21 cellular contexts compared by ENCODE assay signal in the genomic region with DNA sequence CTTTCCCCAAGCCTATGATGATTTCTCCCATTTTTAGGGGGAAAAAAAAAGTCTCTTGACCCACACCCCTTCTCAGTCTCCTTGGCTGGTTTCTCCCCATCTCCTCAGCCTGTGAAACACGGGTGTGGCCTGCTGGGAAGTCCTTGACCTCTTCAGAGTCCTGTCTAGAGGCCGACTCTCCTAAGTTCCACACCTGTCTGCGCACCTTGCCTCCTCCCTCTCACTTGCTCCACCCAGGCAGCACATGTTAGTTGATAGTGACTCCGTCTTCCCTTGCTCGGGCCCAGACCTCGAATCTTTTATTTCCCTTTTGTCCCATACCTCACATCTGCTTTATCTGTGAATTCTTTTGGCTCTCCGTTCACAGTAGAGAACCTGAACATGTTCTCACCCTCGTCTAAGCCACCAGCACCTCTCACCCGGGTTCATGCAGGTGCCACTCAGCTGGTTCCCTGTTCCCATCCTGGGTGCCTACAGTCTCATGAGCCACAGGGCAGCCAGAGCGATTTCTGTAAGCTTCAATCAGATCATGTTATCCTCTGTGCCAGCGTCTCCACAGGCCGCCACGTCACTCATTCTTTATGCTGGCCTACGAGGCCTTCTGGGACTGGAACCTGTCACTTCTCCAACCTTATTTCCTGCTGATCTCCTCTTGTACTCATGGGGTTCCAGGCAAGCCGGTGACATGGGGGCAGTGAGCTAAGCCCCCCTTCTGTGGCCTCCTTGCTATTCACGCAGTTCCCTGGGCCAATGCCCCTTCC. TPM values are rescaled to one million over a fixed set of nuclear protein-coding genes. Genes with fewer than 3 reads are reported as not detected.
DNase-seq lines count a peak whose midpoint lies in the region; ATAC-seq and TF ChIP-seq lines count a peak whose summit lies in the region.
"Had no signal": no experiment of that assay in that cellular context is flagged by ENCODE, and none has a peak within 500 bp of the region (broad histone marks: within the 10 kb centered on the region; RNA-seq: fewer than 3 reads in every experiment).

No MANE protein-coding gene starts in this region.

- no peaks in the 10 kb centered on the region for H3K9me3 ChIP-seq in endodermal cell (ENCODE audit: control insufficient read depth, low read length)
- no peaks in the 10 kb centered on the region for H3K9me3 ChIP-seq in stomach
- H3K9me3 ChIP-seq: HAP-1 had no signal

- POLR2A ChIA-PET in WTC11 (lab: Charles Lee), result no interaction called here

- H3K9ac ChIP-seq in endodermal cell (ENCODE audit: extremely low read depth, low read length, poor library complexity, severe bottlenecking), result no peak overlapping the region
- H3K9ac ChIP-seq: parathyroid adenoma had no signal

- H3K4me1 Mint-ChIP-seq in WTC11 (peaks cover 4% of the 10 kb centered on the region), endodermal cell (no peaks in the 10 kb centered on the region), mesothelial cell of epicardium (no peaks in the 10 kb centered on the region)
- H3K4me1 Mint-ChIP-seq: activated CD4-positive, alpha-beta T cell treated with anti-CD3 and anti-CD28 coated beads, Interleukin-2, amount 10 ng/mL, durations not matched to agents 7 days and 5 days; central memory CD8-positive, alpha-beta T cell had no signal

- peak overlapping the region; percentile 18 for H3K27ac Mint-ChIP-seq in WTC11
- no peak overlapping the region for H3K27ac Mint-ChIP-seq in endodermal cell
- peak overlapping the region; percentile 5 for H3K27ac Mint-ChIP-seq in mesothelial cell of epicardium
- H3K27ac Mint-ChIP-seq: activated CD4-positive, alpha-beta T cell treated with anti-CD3 and anti-CD28 coated beads, Interleukin-2, amount 10 ng/mL, durations not matched to agents 7 days and 5 days; activated naive CD4-positive, alpha-beta T cell treated with anti-CD3 and anti-CD28 coated beads for 36 hours; natural killer cell had no signal

- peak overlapping the region; percentile 6 for H3K27ac ChIP-seq in endodermal cell (ENCODE audit: low read depth, low read length)
- H3K27ac ChIP-seq in temporal lobe (ENCODE audit: low read depth, low read length), result peak overlapping the region; percentile 96
- H3K27ac ChIP-seq in stomach, result peak overlapping the region in 1 of 5 donors; percentile 9
- H3K27ac ChIP-seq: parathyroid adenoma, WERI-Rb-1 had no signal

- no peak overlapping the region for H3K4me3 Mint-ChIP-seq in WTC11
- H3K4me3 Mint-ChIP-seq in endodermal cell, result no peak overlapping the region
- no peak overlapping the region for H3K4me3 Mint-ChIP-seq in mesothelial cell of epicardium
- H3K4me3 Mint-ChIP-seq: activated CD4-positive, alpha-beta T cell treated with anti-CD3 and anti-CD28 coated beads, Interleukin-2, amount 10 ng/mL, durations not matched to agents 7 days and 5 days; activated naive CD4-positive, alpha-beta T cell treated with anti-CD3 and anti-CD28 coated beads for 36 hours; central memory CD8-positive, alpha-beta T cell; natural killer cell had no signal

- ATAC-seq in WTC11 (no peak), HG03469 (IDR thresholded peaks at IDR 0.05; ENCODE audit: unreplicated experiment) (no peak)
- no peak for ATAC-seq in stimulated activated naive CD8-positive, alpha-beta T cell treated with anti-CD3 and anti-CD28 coated beads, Interleukin-15, Interleukin-2, amounts not matched to agents 100 U/mL and 50 U/mL, for 24 hours

- H3K9me3 Mint-ChIP-seq in WTC11 (no peaks in the 10 kb centered on the region), endodermal cell (no peaks in the 10 kb centered on the region), mesothelial cell of epicardium (no peaks in the 10 kb centered on the region)
- H3K9me3 Mint-ChIP-seq: activated CD4-positive, alpha-beta T cell treated with anti-CD3 and anti-CD28 coated beads, Interleukin-2, amount 10 ng/mL, durations not matched to agents 7 days and 5 days; activated naive CD4-positive, alpha-beta T cell treated with anti-CD3 and anti-CD28 coated beads for 36 hours; central memory CD8-positive, alpha-beta T cell; natural killer cell had no signal

- 95% methylated on average over 16 of the region's 16 CpGs for WGBS in endodermal cell (ENCODE audit: insufficient coverage in 1 of 2, insufficient read length in 1 of 2), 2 experiments
- 70 to 82% (median 80%) methylated on average over 16 of the region's 16 CpGs for WGBS in stomach, 5 donors

- no peaks in the 10 kb centered on the region for H3K4me1 ChIP-seq in endodermal cell (ENCODE audit: control insufficient read depth, insufficient read depth, low read length)
- peaks cover 12 to 33% (median 19%) of the 10 kb centered on the region in 4 donors for H3K4me1 ChIP-seq in stomach
- H3K4me1 ChIP-seq: HAP-1, parathyroid adenoma had no signal

- H3K36me3 Mint-ChIP-seq in WTC11, result peaks cover 55% of the 10 kb centered on the region
- H3K36me3 Mint-ChIP-seq in endodermal cell (ENCODE audit: low read depth), result peaks cover 65% of the 10 kb centered on the region
- H3K36me3 Mint-ChIP-seq in mesothelial cell of epicardium, result peaks cover 50% of the 10 kb centered on the region

- intact Hi-C loops in stomach (cut with DNase I; ENCODE audit: low total_unique reads), result no loop called here

- no peak for DNase-seq in WTC11 (ENCODE audit: low spot score)
- no peak for DNase-seq in endodermal cell
- DNase-seq in mesothelial cell of epicardium (ENCODE audit: low spot score in 2 of 2, unreplicated experiment in 2 of 2), result no peak
- DNase-seq in stimulated activated naive CD8-positive, alpha-beta T cell treated with anti-CD3 and anti-CD28 coated beads, Interleukin-15, Interleukin-2, amounts not matched to agents 100 U/mL and 50 U/mL, for 24 hours, result no peak
- DNase-seq in stomach, result no peak
- DNase-seq: activated CD4-positive, alpha-beta T cell treated with anti-CD3 and anti-CD28 coated beads, Interleukin-2, amount 10 ng/mL, durations not matched to agents 7 days and 5 days; activated naive CD4-positive, alpha-beta T cell treated with anti-CD3 and anti-CD28 coated beads for 36 hours; EL; midbrain; natural killer cell; NCI-H1105; NCI-H2081 treated with DMSO at 0.1 percent for 48 hours; NCI-H446; T-helper 9 cell; WERI-Rb-1 had no signal

- CTCF ChIA-PET in WTC11 (lab: Charles Lee), result no interaction called here

- TF ChIP-seq EP300 in stomach (IDR thresholded peaks at IDR 0.05), result no peak

- no peak overlapping the region for H3K4me3 ChIP-seq in endodermal cell (ENCODE audit: low read length)
- no peak overlapping the region for H3K4me3 ChIP-seq in stomach
- H3K4me3 ChIP-seq: HAP-1 had no signal

- no peak for TF ChIP-seq CTCF in WTC11 (IDR thresholded peaks at IDR 0.05)
- no peak for TF ChIP-seq CTCF in endodermal cell (conservative IDR thresholded peaks at IDR 0.05)
- TF ChIP-seq CTCF in mesothelial cell of epicardium (IDR thresholded peaks at IDR 0.05; ENCODE audit: unreplicated experiment), result no peak
- no peak for TF ChIP-seq CTCF in stomach (IDR thresholded peaks at IDR 0.05)

- H3K36me3 ChIP-seq in endodermal cell (ENCODE audit: control insufficient read depth, insufficient read depth, low read length) (peaks cover 90% of the 10 kb centered on the region), stomach (peaks cover 47 to 87% (median 75%) of the 10 kb centered on the region in 4 donors)

- H3K27me3 Mint-ChIP-seq in WTC11 (ENCODE audit: low read depth), result no peaks in the 10 kb centered on the region
- no peaks in the 10 kb centered on the region for H3K27me3 Mint-ChIP-seq in endodermal cell (ENCODE audit: insufficient read depth)
- H3K27me3 Mint-ChIP-seq in mesothelial cell of epicardium (ENCODE audit: low read depth), result no peaks in the 10 kb centered on the region
- H3K27me3 Mint-ChIP-seq: activated CD4-positive, alpha-beta T cell treated with anti-CD3 and anti-CD28 coated beads, Interleukin-2, amount 10 ng/mL, durations not matched to agents 7 days and 5 days; central memory CD8-positive, alpha-beta T cell had no signal

- H3K27me3 ChIP-seq in endodermal cell (ENCODE audit: control insufficient read depth, insufficient read depth, low read length, poor library complexity, severe bottlenecking) (no peaks in the 10 kb centered on the region), stomach (no peaks in the 10 kb centered on the region)

- no peak for TF ChIP-seq POLR2A in stomach (IDR thresholded peaks at IDR 0.05)

TF ChIP-seq in WTC11, 78 proteins besides CTCF, POLR2A, EP300 and RAD21 (continues in another document):
- no peak for TF ChIP-seq ZNF317 (CRISPR knock-in tag; IDR thresholded peaks at IDR 0.05; ENCODE audit: borderline replicate concordance, low read depth)
- no peak for TF ChIP-seq TP53 (CRISPR knock-in tag; IDR thresholded peaks at IDR 0.05)
- TF ChIP-seq, protein P1, sequence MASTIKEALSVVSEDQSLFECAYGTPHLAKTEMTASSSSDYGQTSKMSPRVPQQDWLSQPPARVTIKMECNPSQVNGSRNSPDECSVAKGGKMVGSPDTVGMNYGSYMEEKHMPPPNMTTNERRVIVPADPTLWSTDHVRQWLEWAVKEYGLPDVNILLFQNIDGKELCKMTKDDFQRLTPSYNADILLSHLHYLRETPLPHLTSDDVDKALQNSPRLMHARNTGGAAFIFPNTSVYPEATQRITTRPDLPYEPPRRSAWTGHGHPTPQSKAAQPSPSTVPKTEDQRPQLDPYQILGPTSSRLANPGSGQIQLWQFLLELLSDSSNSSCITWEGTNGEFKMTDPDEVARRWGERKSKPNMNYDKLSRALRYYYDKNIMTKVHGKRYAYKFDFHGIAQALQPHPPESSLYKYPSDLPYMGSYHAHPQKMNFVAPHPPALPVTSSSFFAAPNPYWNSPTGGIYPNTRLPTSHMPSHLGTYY (CRISPR knock-in tag; IDR thresholded peaks at IDR 0.05), result no peak
- TF ChIP-seq, protein P2, sequence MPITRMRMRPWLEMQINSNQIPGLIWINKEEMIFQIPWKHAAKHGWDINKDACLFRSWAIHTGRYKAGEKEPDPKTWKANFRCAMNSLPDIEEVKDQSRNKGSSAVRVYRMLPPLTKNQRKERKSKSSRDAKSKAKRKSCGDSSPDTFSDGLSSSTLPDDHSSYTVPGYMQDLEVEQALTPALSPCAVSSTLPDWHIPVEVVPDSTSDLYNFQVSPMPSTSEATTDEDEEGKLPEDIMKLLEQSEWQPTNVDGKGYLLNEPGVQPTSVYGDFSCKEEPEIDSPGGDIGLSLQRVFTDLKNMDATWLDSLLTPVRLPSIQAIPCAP (CRISPR knock-in tag; IDR thresholded peaks at IDR 0.05), result no peak
- no peak for TF ChIP-seq FOXP1 (CRISPR knock-in tag; IDR thresholded peaks at IDR 0.05; ENCODE audit: borderline replicate concordance)

RNA-seq across cellular contexts. Expression of a gene that starts 51.7 kb away (rescaled TPM):
- total RNA-seq in WTC11 (2021), result not detected in 3 replicates
- total RNA-seq in endodermal cell, result not detected
- polyA plus RNA-seq in endodermal cell (2013, experiment 1 of 2), result 6.3 TPM
- 3.5 TPM for polyA plus RNA-seq in endodermal cell (2013, experiment 2 of 2)
- 0.09 to 0.18 TPM (median 0.13 TPM) in 3 replicates for total RNA-seq in mesothelial cell of epicardium
- total RNA-seq in temporal lobe, result 118 TPM
- total RNA-seq in stomach, result 1 to 10 TPM in 1 of 5 donors, not detected in 4; 1.5 TPM
- polyA plus RNA-seq in stomach, result under 1 TPM in 1 of 3 donors, not detected in 2; 0.15 TPM
- total RNA-seq: activated CD4-positive, alpha-beta T cell treated with anti-CD3 and anti-CD28 coated beads, Interleukin-2, amount 10 ng/mL, durations not matched to agents 7 days and 5 days; activated naive CD4-positive, alpha-beta T cell treated with anti-CD3 and anti-CD28 coated beads for 36 hours; left lobe of liver had no signal

Comparison
In these comparisons a context has a peak if more than half of its experiments do, and no peak if none do; other contexts are left out.
1. RNA of a gene that starts 51.7 kb away (total RNA-seq): 118 TPM in temporal lobe (single experiment); 0.09 to 0.18 TPM in mesothelial cell of epicardium, not detected in WTC11, not detected in endodermal cell and 1.5 TPM in stomach; every median in the first group is over 10 times any median in the second.